ENCODE assay signal across 9 cellular contexts in genomic region chr16:11310997-11311561, GRCh38. TPM values are rescaled to one million over a fixed set of nuclear protein-coding genes. Genes with fewer than 3 reads are reported as not detected.
DNase-seq lines count a peak whose midpoint lies in the region; ATAC-seq and TF ChIP-seq lines count a peak whose summit lies in the region.
"Had no signal": no experiment of that assay in that cellular context is flagged by ENCODE, and none has a peak within 500 bp of the region (broad histone marks: within the 10 kb centered on the region; RNA-seq: fewer than 3 reads in every experiment).

No MANE protein-coding gene starts in this region.

- no peak overlapping the region for H4K8ac ChIP-seq in trophoblast cell (ENCODE audit: low read depth, low read length)

- no peak overlapping the region for H2AK5ac ChIP-seq in trophoblast cell (ENCODE audit: low read length)

- peak overlapping the region; percentile 21 for H4K91ac ChIP-seq in trophoblast cell (ENCODE audit: low read depth, low read length)

- no peak overlapping the region for H4K12ac ChIP-seq in trophoblast cell (ENCODE audit: low read depth, low read length)

- no peak overlapping the region for H3K23ac ChIP-seq in trophoblast cell (ENCODE audit: low read length)

- peak overlapping the region; percentile 58 for H3K4me3 Mint-ChIP-seq in activated CD4-positive, alpha-beta T cell treated with anti-CD3 and anti-CD28 coated beads, Interleukin-2, amount 10 ng/mL, durations not matched to agents 24 days and 14 days
- H3K4me3 Mint-ChIP-seq in T-helper 2 cell treated with Interferon-gamma antibody and Interleukin-4, amounts not matched to agents 5 μg/mL and 100 μg/mL, for 36 hours: peak overlapping the region; percentile 75
- no peak overlapping the region for H3K4me3 Mint-ChIP-seq in progenitor cell of endocrine pancreas (ENCODE audit: low read depth)
- H3K4me3 Mint-ChIP-seq: activated T-cell treated with anti-CD3 and anti-CD28 coated beads, Interleukin-2, amount 50 U/mL, for 4 hours had no signal

- no peak overlapping the region for H3K4me2 ChIP-seq in trophoblast cell (ENCODE audit: low read length)

- H3K4me3 ChIP-seq in trophoblast cell (ENCODE audit: low read depth, low read length): no peak overlapping the region

- H3K27me3 Mint-ChIP-seq in activated CD4-positive, alpha-beta T cell treated with anti-CD3 and anti-CD28 coated beads, Interleukin-2, amount 10 ng/mL, durations not matched to agents 24 days and 14 days: no peaks in the 10 kb centered on the region
- H3K27me3 Mint-ChIP-seq in T-helper 2 cell treated with Interferon-gamma antibody and Interleukin-4, amounts not matched to agents 5 μg/mL and 100 μg/mL, for 36 hours (ENCODE audit: low read depth): no peaks in the 10 kb centered on the region
- peaks cover 7% of the 10 kb centered on the region for H3K27me3 Mint-ChIP-seq in progenitor cell of endocrine pancreas

- H3K79me1 ChIP-seq in trophoblast cell (ENCODE audit: low read length): peaks cover 28% of the 10 kb centered on the region

- H3K27ac Mint-ChIP-seq in activated CD4-positive, alpha-beta T cell treated with anti-CD3 and anti-CD28 coated beads, Interleukin-2, amount 10 ng/mL, durations not matched to agents 24 days and 14 days: peak overlapping the region; percentile 85
- H3K27ac Mint-ChIP-seq in T-helper 2 cell treated with Interferon-gamma antibody and Interleukin-4, amounts not matched to agents 5 μg/mL and 100 μg/mL, for 36 hours: peak overlapping the region; percentile 99
- H3K27ac Mint-ChIP-seq in progenitor cell of endocrine pancreas: no peak overlapping the region

- H3K4ac ChIP-seq in trophoblast cell (ENCODE audit: low read depth, low read length): no peak overlapping the region

- H3K79me2 ChIP-seq in trophoblast cell (ENCODE audit: control insufficient read depth, insufficient read depth, low read length, poor library complexity): peaks cover 4% of the 10 kb centered on the region

- peak; percentile 42 for ATAC-seq in HG03135 (IDR thresholded peaks at IDR 0.05; ENCODE audit: unreplicated experiment)

- WGBS in trophoblast cell (ENCODE audit: extremely low coverage, insufficient coverage, insufficient read length): no CpG with 5 or more reads among the region's 10 CpGs

- TF ChIP-seq CTCF in progenitor cell of endocrine pancreas (IDR thresholded peaks at IDR 0.05; ENCODE audit: unreplicated experiment): no peak

- intact Hi-C loops in activated CD4-positive, alpha-beta T cell treated with anti-CD3 and anti-CD28 coated beads, Interleukin-2, amount 10 ng/mL, durations not matched to agents 24 days and 14 days (cut with micrococcal nuclease): loop anchor here (1.0 to 2.0 kb wide), 3 partner anchors 17 to 46 kb away; no protein-coding TSS in a partner anchor

- no peak overlapping the region for H2BK5ac ChIP-seq in trophoblast cell (ENCODE audit: low read depth, low read length, poor library complexity)

- peaks cover 57% of the 10 kb centered on the region for H3K4me1 Mint-ChIP-seq in activated CD4-positive, alpha-beta T cell treated with anti-CD3 and anti-CD28 coated beads, Interleukin-2, amount 10 ng/mL, durations not matched to agents 24 days and 14 days
- H3K4me1 Mint-ChIP-seq in T-helper 2 cell treated with Interferon-gamma antibody and Interleukin-4, amounts not matched to agents 5 μg/mL and 100 μg/mL, for 36 hours (ENCODE audit: low read depth): peaks cover 43% of the 10 kb centered on the region
- peaks cover 12% of the 10 kb centered on the region for H3K4me1 Mint-ChIP-seq in progenitor cell of endocrine pancreas (ENCODE audit: low read depth)

- no peaks in the 10 kb centered on the region for H3K9me3 Mint-ChIP-seq in activated CD4-positive, alpha-beta T cell treated with anti-CD3 and anti-CD28 coated beads, Interleukin-2, amount 10 ng/mL, durations not matched to agents 24 days and 14 days
- H3K9me3 Mint-ChIP-seq in T-helper 2 cell treated with Interferon-gamma antibody and Interleukin-4, amounts not matched to agents 5 μg/mL and 100 μg/mL, for 36 hours: no peaks in the 10 kb centered on the region
- no peaks in the 10 kb centered on the region for H3K9me3 Mint-ChIP-seq in progenitor cell of endocrine pancreas (ENCODE audit: low read depth)
- H3K9me3 Mint-ChIP-seq: activated T-cell treated with anti-CD3 and anti-CD28 coated beads, Interleukin-2, amount 50 U/mL, for 4 hours had no signal

- no peak overlapping the region for H3K27ac ChIP-seq in trophoblast cell (ENCODE audit: low read depth, low read length)

- no peaks in the 10 kb centered on the region for H3K36me3 Mint-ChIP-seq in activated CD4-positive, alpha-beta T cell treated with anti-CD3 and anti-CD28 coated beads, Interleukin-2, amount 10 ng/mL, durations not matched to agents 24 days and 14 days (ENCODE audit: low read depth)
- no peaks in the 10 kb centered on the region for H3K36me3 Mint-ChIP-seq in T-helper 2 cell treated with Interferon-gamma antibody and Interleukin-4, amounts not matched to agents 5 μg/mL and 100 μg/mL, for 36 hours (ENCODE audit: low read depth)
- H3K36me3 Mint-ChIP-seq in progenitor cell of endocrine pancreas (ENCODE audit: insufficient read depth): no peaks in the 10 kb centered on the region

- no peak overlapping the region for H2AFZ ChIP-seq in trophoblast cell (ENCODE audit: insufficient read depth, low read length, poor library complexity)

- H3K36me3 ChIP-seq in trophoblast cell (ENCODE audit: control insufficient read depth in 1 of 2, insufficient read depth in 2 of 2, low read length in 2 of 2): no peaks in the 10 kb centered on the region

- no peaks in the 10 kb centered on the region for H3K27me3 ChIP-seq in trophoblast cell (ENCODE audit: insufficient read depth, low read length)

- DNase-seq in activated CD4-positive, alpha-beta T cell treated with anti-CD3 and anti-CD28 coated beads, Interleukin-2, amount 10 ng/mL, durations not matched to agents 24 days and 14 days: peak; percentile 91
- DNase-seq in activated CD4-positive, alpha-beta T cell treated with anti-CD3 and anti-CD28 coated beads, Interleukin-2, amount 50 U/mL, for 1 hour: no peak
- peak; percentile 44 for DNase-seq in T-helper 2 cell treated with Interferon-gamma antibody and Interleukin-4, amounts not matched to agents 5 μg/mL and 100 μg/mL, for 36 hours (ENCODE audit: low spot score)
- no peak for DNase-seq in trophoblast cell
- DNase-seq in hippocampal formation (lab: John Stamatoyannopoulos, UW): no peak
- DNase-seq in progenitor cell of endocrine pancreas (ENCODE audit: low spot score, unreplicated experiment): no peak
- DNase-seq in HK-2 (ENCODE audit: unreplicated experiment): no peak
- DNase-seq: activated T-cell treated with anti-CD3 and anti-CD28 coated beads, Interleukin-2, amount 50 U/mL, for 4 hours had no signal

- H3K4me1 ChIP-seq in trophoblast cell (ENCODE audit: control insufficient read depth in 1 of 2, insufficient read depth in 2 of 2, low read length in 2 of 2): peaks cover 30 to 42% of the 10 kb centered on the region in 2 experiments

- H3K9ac ChIP-seq in trophoblast cell (ENCODE audit: low read length): no peak overlapping the region

- no peak overlapping the region for H2BK120ac ChIP-seq in trophoblast cell (ENCODE audit: insufficient read depth, low read length, poor library complexity)

- no peak overlapping the region for H3K18ac ChIP-seq in trophoblast cell (ENCODE audit: low read length)

- no peaks in the 10 kb centered on the region for H3K9me3 ChIP-seq in trophoblast cell (ENCODE audit: insufficient read depth, low read depth, low read length)

- H2BK12ac ChIP-seq in trophoblast cell (ENCODE audit: low read length): peak overlapping the region; percentile 75

- H3K14ac ChIP-seq in trophoblast cell (ENCODE audit: low read length): no peak overlapping the region

RNA-seq across cellular contexts. Expression of gene PRM1, which starts 29.9 kb away (rescaled TPM):
- total RNA-seq in activated CD4-positive, alpha-beta T cell treated with anti-CD3 and anti-CD28 coated beads, Interleukin-2, amount 10 ng/mL, durations not matched to agents 24 days and 14 days: not detected in 2 replicates
- not detected in 2 replicates for polyA plus RNA-seq in trophoblast cell (2013)
- not detected in 2 replicates for total RNA-seq in progenitor cell of endocrine pancreas
- total RNA-seq: activated T-cell treated with anti-CD3 and anti-CD28 coated beads, Interleukin-2, amount 50 U/mL, for 4 hours had no signal

RNA-seq across cellular contexts. Expression of gene RMI2, which starts 34.2 kb away (rescaled TPM):
- 63.8 and 65.6 TPM in 2 replicates for total RNA-seq in activated CD4-positive, alpha-beta T cell treated with anti-CD3 and anti-CD28 coated beads, Interleukin-2, amount 10 ng/mL, durations not matched to agents 24 days and 14 days
- polyA plus RNA-seq in trophoblast cell (2013): 22.5 and 22.8 TPM in 2 replicates
- total RNA-seq in progenitor cell of endocrine pancreas: 32.5 and 33.6 TPM in 2 replicates

RNA-seq across cellular contexts. Expression of gene PRM2, which starts 34.8 kb away (rescaled TPM):
- not detected in 2 replicates for total RNA-seq in activated CD4-positive, alpha-beta T cell treated with anti-CD3 and anti-CD28 coated beads, Interleukin-2, amount 10 ng/mL, durations not matched to agents 24 days and 14 days
- polyA plus RNA-seq in trophoblast cell (2013): not detected in 2 replicates
- total RNA-seq in progenitor cell of endocrine pancreas: not detected in 2 replicates
- total RNA-seq: activated T-cell treated with anti-CD3 and anti-CD28 coated beads, Interleukin-2, amount 50 U/mL, for 4 hours had no signal

RNA-seq across cellular contexts. Expression of gene PRM3, which starts 37.6 kb away (rescaled TPM):
- total RNA-seq in activated CD4-positive, alpha-beta T cell treated with anti-CD3 and anti-CD28 coated beads, Interleukin-2, amount 10 ng/mL, durations not matched to agents 24 days and 14 days: not detected in 2 replicates
- polyA plus RNA-seq in trophoblast cell (2013): not detected in 2 replicates
- total RNA-seq in progenitor cell of endocrine pancreas: not detected in 2 replicates
- total RNA-seq: activated T-cell treated with anti-CD3 and anti-CD28 coated beads, Interleukin-2, amount 50 U/mL, for 4 hours had no signal

RNA-seq across cellular contexts. Expression of gene TNP2, which starts 42.0 kb away (rescaled TPM):
- not detected in 2 replicates for total RNA-seq in activated CD4-positive, alpha-beta T cell treated with anti-CD3 and anti-CD28 coated beads, Interleukin-2, amount 10 ng/mL, durations not matched to agents 24 days and 14 days
- not detected in 2 replicates for polyA plus RNA-seq in trophoblast cell (2013)
- total RNA-seq in progenitor cell of endocrine pancreas: not detected in 2 replicates
- total RNA-seq: activated T-cell treated with anti-CD3 and anti-CD28 coated beads, Interleukin-2, amount 50 U/mL, for 4 hours had no signal

Comparison
In these comparisons a context has a peak if more than half of its experiments do, and no peak if none do; other contexts are left out.
1. DNase-seq: peak in activated CD4-positive, alpha-beta T cell treated with anti-CD3 and anti-CD28 coated beads, Interleukin-2, amount 10 ng/mL, durations not matched to agents 24 days and 14 days (single experiment) and T-helper 2 cell treated with Interferon-gamma antibody and Interleukin-4, amounts not matched to agents 5 μg/mL and 100 μg/mL, for 36 hours (single experiment); none in activated CD4-positive, alpha-beta T cell treated with anti-CD3 and anti-CD28 coated beads, Interleukin-2, amount 50 U/mL, for 1 hour (single experiment), trophoblast cell (0 of 2), hippocampal formation (0 of 2), progenitor cell of endocrine pancreas (single experiment) and HK-2 (single experiment).